In the genomic region with DNA sequence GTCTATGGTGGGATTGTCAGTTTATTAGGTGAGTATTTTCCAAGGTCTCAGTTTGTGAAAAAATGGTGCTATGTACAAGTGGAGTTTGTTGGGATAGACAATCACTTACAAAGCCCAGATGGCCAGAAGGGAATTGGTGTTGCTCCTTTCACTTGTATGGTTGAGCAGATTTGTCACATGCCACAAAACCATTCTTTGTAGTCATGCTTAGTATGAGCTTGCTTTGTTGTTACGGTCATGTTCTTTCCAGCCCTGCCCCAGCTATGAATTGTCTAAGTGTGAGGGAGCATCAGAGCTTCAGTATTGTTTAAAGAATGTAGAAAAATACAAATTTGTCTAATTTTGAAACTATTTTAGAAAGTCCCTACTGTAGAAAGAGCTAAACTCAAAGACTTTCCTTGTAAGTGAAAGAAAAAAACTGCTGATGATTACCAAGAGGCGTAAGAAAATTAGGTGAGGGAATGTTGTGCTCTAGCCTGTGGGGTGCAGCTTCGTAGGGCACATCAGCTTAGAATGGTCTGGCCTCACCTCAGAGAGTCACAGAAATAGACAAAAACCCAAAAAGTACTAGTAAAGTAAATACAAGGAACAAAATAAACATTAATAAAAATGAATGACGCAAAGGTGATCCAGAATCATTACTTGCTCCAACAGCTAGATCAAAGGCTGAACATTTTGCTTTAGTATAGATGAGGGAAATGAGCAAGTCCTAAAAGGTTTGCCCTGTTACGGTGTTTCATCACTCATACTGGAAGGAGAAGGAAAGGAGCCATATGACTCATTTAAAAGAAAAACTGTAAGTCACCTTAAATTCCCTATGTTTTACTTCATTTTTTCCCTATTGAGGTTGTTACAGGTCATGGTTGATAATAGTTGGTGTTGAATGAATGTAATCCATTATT, we compare ENCODE assay signal across 9 cellular contexts. TPM values are rescaled to one million over a fixed set of nuclear protein-coding genes. Genes with fewer than 3 reads are reported as not detected.
DNase-seq lines count a peak whose midpoint lies in the region; ATAC-seq, FAIRE-seq and TF ChIP-seq lines count a peak whose summit lies in the region.
"Had no signal": no experiment of that assay in that cellular context is flagged by ENCODE, and none has a peak within 500 bp of the region (broad histone marks: within the 10 kb centered on the region; RNA-seq: fewer than 3 reads in every experiment).

No MANE protein-coding gene starts in this region.

- H3K27ac Mint-ChIP-seq in activated T-helper 17 cell treated with anti-CD3 and anti-CD28 coated beads, Interleukin-2, amount 50 U/mL, for 72 hours, result peak overlapping the region; percentile 88

- H3K9me3 ChIP-seq in kidney (ENCODE audit: control insufficient read depth in 1 of 2, low read length in 2 of 2), result no peaks in the 10 kb centered on the region

- H3K36me3 Mint-ChIP-seq in activated T-helper 17 cell treated with anti-CD3 and anti-CD28 coated beads, Interleukin-2, amount 50 U/mL, for 72 hours (ENCODE audit: low read depth), result peaks cover 78% of the 10 kb centered on the region

- H3K4me3 Mint-ChIP-seq in activated T-helper 17 cell treated with anti-CD3 and anti-CD28 coated beads, Interleukin-2, amount 50 U/mL, for 72 hours, result peak overlapping the region; percentile 98

- no peaks in the 10 kb centered on the region for H3K27me3 Mint-ChIP-seq in activated T-helper 17 cell treated with anti-CD3 and anti-CD28 coated beads, Interleukin-2, amount 50 U/mL, for 72 hours

- H3K27ac ChIP-seq in brain microvascular endothelial cell (no peak overlapping the region), kidney (ENCODE audit: low read depth in 2 of 2, low read length in 2 of 2) (no peak overlapping the region)

- no peak overlapping the region for H3K4me3 ChIP-seq in brain microvascular endothelial cell (ENCODE audit: low read depth, low read length)
- no peak overlapping the region for H3K4me3 ChIP-seq in kidney (ENCODE audit: low read length in 2 of 2)

- H3K9ac ChIP-seq in kidney (ENCODE audit: low read length in 2 of 2), result no peak overlapping the region

- intact Hi-C loops in kidney (cut with DNase I), result loop anchor here (10.0 kb wide), 2 partner anchors 136 to 184 kb away; no protein-coding TSS in a partner anchor

- peaks cover 14 to 21% of the 10 kb centered on the region in 2 donors for H3K4me1 ChIP-seq in kidney (ENCODE audit: control insufficient read depth in 1 of 2, insufficient read depth in 1 of 2, low read depth in 1 of 2, low read length in 2 of 2)

- peak; percentile 28 for DNase-seq in stimulated activated CD4-positive, alpha-beta T cell treated with anti-CD3 and anti-CD28 coated beads, Interleukin-1b, Interleukin-23, amount 100 ng/mL, for 48 hours
- DNase-seq in stimulated activated CD4-positive, alpha-beta T cell treated with anti-CD3 and anti-CD28 coated beads, Interleukin-12 subunit alpha, Interleukin-12 subunit beta, amount 100 ng/mL, for 4 hours, result no peak
- peak; percentile 51 for DNase-seq in inferior parietal cortex (ENCODE audit: extremely low spot score)
- no peak for DNase-seq in DMS 273 (lab: John Stamatoyannopoulos, UW; ENCODE audit: unreplicated experiment)
- no peak for DNase-seq in epidermal melanocyte (ENCODE audit: insufficient read length, low spot score)
- no peak for DNase-seq in brain microvascular endothelial cell
- no peak for DNase-seq in kidney
- DNase-seq: NCI-H510A treated with DMSO at 0.1 percent for 48 hours had no signal

- H3K36me3 ChIP-seq in brain microvascular endothelial cell (replicated peaks), result peaks cover 24% of the 10 kb centered on the region
- peaks cover 6 to 9% of the 10 kb centered on the region in 2 donors for H3K36me3 ChIP-seq in kidney (ENCODE audit: control insufficient read depth in 1 of 2, insufficient read depth in 2 of 2, low read length in 2 of 2)

- FAIRE-seq in kidney (lab: Jason Lieb, UNC), result no peak

- in situ Hi-C loops in brain microvascular endothelial cell (cut with HindIII; ENCODE audit: low pct_ligation_motif_present, low sequenced_read_pairs), result no loop called here

- no peaks in the 10 kb centered on the region for H3K9me3 Mint-ChIP-seq in activated T-helper 17 cell treated with anti-CD3 and anti-CD28 coated beads, Interleukin-2, amount 50 U/mL, for 72 hours

- ATAC-seq in activated T-helper 17 cell treated with anti-CD3 and anti-CD28 coated beads, Interleukin-2, amount 50 U/mL, for 72 hours (replicated peaks), result peak; percentile 85

- peaks cover 44% of the 10 kb centered on the region for H3K4me1 Mint-ChIP-seq in activated T-helper 17 cell treated with anti-CD3 and anti-CD28 coated beads, Interleukin-2, amount 50 U/mL, for 72 hours

- no peaks in the 10 kb centered on the region for H3K27me3 ChIP-seq in brain microvascular endothelial cell (replicated peaks)

- TF ChIP-seq CTCF in brain microvascular endothelial cell (IDR thresholded peaks at IDR 0.05; ENCODE audit: low read depth, low read length, missing control alignments) (no peak), kidney (IDR thresholded peaks at IDR 0.05; ENCODE audit: borderline replicate concordance, extremely low read depth, insufficient read depth) (no peak)

RNA-seq across cellular contexts. Expression of a gene that starts 9.2 kb away (rescaled TPM):
- 10 to 100 TPM; 18.6 to 86.1 TPM for total RNA-seq in activated T-helper 17 cell treated with anti-CD3 and anti-CD28 coated beads, Interleukin-2, amount 50 U/mL, for 72 hours
- total RNA-seq in kidney, result 93.8 TPM
- 38.5 TPM for polyA plus RNA-seq in kidney (ENCODE audit: insufficient read depth, low read depth, low replicate concordance)

Comparison
In these comparisons a context has a peak if more than half of its experiments do, and no peak if none do; other contexts are left out.
1. DNase-seq: peak in stimulated activated CD4-positive, alpha-beta T cell treated with anti-CD3 and anti-CD28 coated beads, Interleukin-1b, Interleukin-23, amount 100 ng/mL, for 48 hours (single experiment) and inferior parietal cortex (single experiment); none in stimulated activated CD4-positive, alpha-beta T cell treated with anti-CD3 and anti-CD28 coated beads, Interleukin-12 subunit alpha, Interleukin-12 subunit beta, amount 100 ng/mL, for 4 hours (single experiment), DMS 273 (single experiment), epidermal melanocyte (single experiment), brain microvascular endothelial cell (single experiment) and kidney (single experiment).